32 cellular contexts compared by ENCODE assay signal in the genomic region with DNA sequence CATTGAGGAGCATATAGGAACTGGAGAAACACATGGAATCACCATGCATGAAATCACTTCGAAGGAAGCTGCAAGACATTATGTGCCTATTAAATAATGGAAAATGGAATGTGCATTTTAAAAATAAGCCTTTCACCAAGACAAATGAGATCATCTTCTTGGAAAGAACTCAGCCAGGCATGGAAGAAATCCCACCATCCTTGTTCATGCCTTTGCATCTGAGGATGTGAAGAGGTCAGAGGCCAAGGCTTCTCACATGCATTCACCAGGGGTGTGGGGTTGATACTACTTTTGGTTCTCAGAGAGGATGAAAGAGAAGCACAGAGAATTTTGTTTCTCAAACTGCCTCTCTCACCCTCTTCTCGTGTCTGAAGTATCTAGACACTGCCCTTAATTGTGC.
"Had no signal": no experiment of that assay in that cellular context is flagged by ENCODE, and none has a peak within 500 bp of the region (broad histone marks: within the 10 kb centered on the region; RNA-seq: fewer than 3 reads in every experiment).

No MANE protein-coding gene starts in this region.

- H3K27me3 Mint-ChIP-seq: progenitor cell of endocrine pancreas had no signal

- H3K36me3 ChIP-seq: brain microvascular endothelial cell, esophagus squamous epithelium, gastrocnemius medialis, ovary, suprapubic skin, tibial nerve had no signal

- H3K79me2 ChIP-seq: hepatocyte had no signal

- H3K4me2 ChIP-seq: hepatocyte, smooth muscle cell had no signal

- H3K4me1 Mint-ChIP-seq: activated CD4-positive, alpha-beta T cell treated with anti-CD3 and anti-CD28 coated beads, Interleukin-2, amount 10 ng/mL, durations not matched to agents 7 days and 5 days; activated T-helper 17 cell treated with anti-CD3 and anti-CD28 coated beads, Interleukin-2, amount 50 U/mL, for 72 hours; natural killer cell; stimulated activated memory B cell treated with anti-CD40 and anti-IgM and Interleukin-4, amounts not matched to agents 10 μg/mL and 1 μg/mL and 100 μg/mL, for 72 hours; stimulated activated naive CD8-positive, alpha-beta T cell treated with anti-CD3 and anti-CD28 coated beads, Interleukin-15, amount 100 ng/mL, for 72 hours had no signal

- H3K9me3 ChIP-seq: gastrocnemius medialis, ovary, suprapubic skin, tibial nerve had no signal

- H3K36me3 Mint-ChIP-seq: natural killer cell; stimulated activated memory B cell treated with anti-CD40 and anti-IgM and Interleukin-4, amounts not matched to agents 10 μg/mL and 1 μg/mL and 100 μg/mL, for 72 hours had no signal

- H3K4me3 ChIP-seq: esophagus squamous epithelium, gastrocnemius medialis, hepatocyte, ovary, smooth muscle cell, suprapubic skin, tibial nerve had no signal

- H2AFZ ChIP-seq: hepatocyte had no signal

- H3K27ac ChIP-seq: brain microvascular endothelial cell, esophagus squamous epithelium, gastrocnemius medialis, hepatocyte, ovary, suprapubic skin, tibial nerve had no signal

- DNase-seq: activated CD4-positive, alpha-beta T cell treated with anti-CD3 and anti-CD28 coated beads, Interleukin-2, amount 10 ng/mL, durations not matched to agents 7 days and 5 days; activated CD4-positive, CD25-positive, alpha-beta regulatory T cell treated with anti-CD3 and anti-CD28 coated beads, Interleukin-2, amount 50 U/mL, for 72 hours; activated CD8-positive, alpha-beta T cell treated with anti-CD3 and anti-CD28 coated beads for 36 hours; activated gamma-delta T cell treated with Interleukin-2 at 50 U/mL for 16 hours; activated naive CD4-positive, alpha-beta T cell treated with anti-CD3 and anti-CD28 coated beads, Interleukin-2, amount 50 U/mL, for 16 hours; activated T-cell treated with anti-CD3 and anti-CD28 coated beads, Interleukin-2, amount 50 U/mL, for 4 hours; amniotic stem cell; brain microvascular endothelial cell; central memory CD4-positive, alpha-beta T cell; effector CD4-positive, alpha-beta T cell; esophagus squamous epithelium; gastrocnemius medialis; left colon; mesenchymal stem cell; natural killer cell; ovary; stimulated activated CD4-positive, alpha-beta T cell treated with anti-CD3 and anti-CD28 coated beads, Interleukin-1b, Interleukin-23, amount 100 ng/mL, for 48 hours; stimulated activated CD4-positive, alpha-beta T cell treated with anti-CD3 and anti-CD28 coated beads, Interleukin-4, amount 100 ng/mL, for 4 hours; stimulated activated CD8-positive, alpha-beta memory T cell treated with anti-CD3 and anti-CD28 coated beads, Interleukin-4, amount 100 ng/mL, for 48 hours; stimulated activated naive CD8-positive, alpha-beta T cell treated with anti-CD3 and anti-CD28 coated beads, Interleukin-15, amount 100 ng/mL, for 72 hours; SW 1271; T1000 had no signal

- H3K4me3 Mint-ChIP-seq: activated CD4-positive, alpha-beta T cell treated with anti-CD3 and anti-CD28 coated beads, Interleukin-2, amount 10 ng/mL, durations not matched to agents 7 days and 5 days; activated CD8-positive, alpha-beta T cell treated with anti-CD3 and anti-CD28 coated beads for 36 hours; activated T-cell treated with anti-CD3 and anti-CD28 coated beads, Interleukin-2, amount 50 U/mL, for 4 hours; activated T-helper 17 cell treated with anti-CD3 and anti-CD28 coated beads, Interleukin-2, amount 50 U/mL, for 72 hours; dendritic cell treated with granulocyte-macrophage colony-stimulating factor and Interleukin-4, amounts not matched to agents 40 ng/mL and 50 ng/mL, for 4 days; natural killer cell; stimulated activated memory B cell treated with anti-CD40 and anti-IgM and Interleukin-4, amounts not matched to agents 10 μg/mL and 1 μg/mL and 100 μg/mL, for 72 hours; stimulated activated naive CD8-positive, alpha-beta T cell treated with anti-CD3 and anti-CD28 coated beads, Interleukin-15, amount 100 ng/mL, for 72 hours; T-helper 1 cell treated with Interleukin-12 subunit alpha and Interleukin-12 subunit beta and Interleukin-4 antibody, amounts not matched to agents 30 μg/mL and 1 μg/mL, for 36 hours had no signal

- H3K27ac Mint-ChIP-seq: activated CD4-positive, alpha-beta T cell treated with anti-CD3 and anti-CD28 coated beads, Interleukin-2, amount 10 ng/mL, durations not matched to agents 7 days and 5 days; activated CD8-positive, alpha-beta T cell treated with anti-CD3 and anti-CD28 coated beads for 36 hours; activated T-helper 17 cell treated with anti-CD3 and anti-CD28 coated beads, Interleukin-2, amount 50 U/mL, for 72 hours; dendritic cell treated with granulocyte-macrophage colony-stimulating factor and Interleukin-4, amounts not matched to agents 40 ng/mL and 50 ng/mL, for 4 days; natural killer cell; progenitor cell of endocrine pancreas; stimulated activated memory B cell treated with anti-CD40 and anti-IgM and Interleukin-4, amounts not matched to agents 10 μg/mL and 1 μg/mL and 100 μg/mL, for 72 hours; stimulated activated naive CD8-positive, alpha-beta T cell treated with anti-CD3 and anti-CD28 coated beads, Interleukin-15, amount 100 ng/mL, for 72 hours; T-helper 1 cell treated with Interleukin-12 subunit alpha and Interleukin-12 subunit beta and Interleukin-4 antibody, amounts not matched to agents 30 μg/mL and 1 μg/mL, for 36 hours had no signal

- ATAC-seq: activated CD8-positive, alpha-beta T cell treated with anti-CD3 and anti-CD28 coated beads for 36 hours; activated T-cell treated with anti-CD3 and anti-CD28 coated beads, Interleukin-2, amount 50 U/mL, for 4 hours; activated T-helper 17 cell treated with anti-CD3 and anti-CD28 coated beads, Interleukin-2, amount 50 U/mL, for 72 hours; gastrocnemius medialis; left colon; natural killer cell; sciatic nerve; stimulated activated memory B cell treated with anti-CD40 and anti-IgM and Interleukin-4, amounts not matched to agents 10 μg/mL and 1 μg/mL and 100 μg/mL, for 72 hours; stimulated activated naive CD8-positive, alpha-beta T cell treated with anti-CD3 and anti-CD28 coated beads, Interleukin-15, amount 100 ng/mL, for 72 hours had no signal

- H3K27me3 ChIP-seq: brain microvascular endothelial cell, esophagus squamous epithelium, gastrocnemius medialis, hepatocyte, ovary, suprapubic skin, tibial nerve had no signal
